8 cellular contexts compared by ENCODE assay signal in genomic region chr3:143119009-143119914, GRCh38. TPM values are rescaled to one million over a fixed set of nuclear protein-coding genes. Genes with fewer than 3 reads are reported as not detected.
DNase-seq lines count a peak whose midpoint lies in the region; ATAC-seq and TF ChIP-seq lines count a peak whose summit lies in the region.

TSS of gene CHST2 (plus strand) at chr3:143119771. CDS start at chr3:143120817, 1,046 bp downstream.

- H3K4me3 ChIP-seq in BE2C (ENCODE audit: low read depth, low read length): peak within 1 kb of the TSS; percentile 86
- H3K4me3 ChIP-seq in mononuclear cell (ENCODE audit: low read length): peak within 1 kb of the TSS; percentile 78

- H3K27me3 ChIP-seq in BE2C (peaks cover 8% of the 10 kb centered on the region; the same call in 1 of the 2 replicates), mononuclear cell (ENCODE audit: insufficient read depth, low read length) (peaks cover 5% of the 10 kb centered on the region)

- DNase-seq in BE2C (peak; percentile 88), NCI-H526 treated with DMSO at 0.1 percent for 48 hours (lab: John Stamatoyannopoulos, UW) (peak; percentile 50), epithelial cell of prostate (ENCODE audit: low read depth, low spot score) (peak; percentile 20)
- DNase-seq in activated CD8-positive, alpha-beta memory T cell treated with anti-CD3 and anti-CD28 coated beads, Interleukin-2, amount 50 U/mL, for 48 hours: peak; percentile 86
- peak; percentile 15 to 48 for DNase-seq in stimulated activated CD8-positive, alpha-beta memory T cell treated with anti-CD3 and anti-CD28 coated beads, Interleukin-4, amount 100 ng/mL, for 1 hour (ENCODE audit: low read depth in 2 of 2, low spot score in 1 of 2)

- ATAC-seq in GM19025 (IDR thresholded peaks at IDR 0.05; ENCODE audit: low read depth, unreplicated experiment): peak; percentile 85
- peak; percentile 82 for ATAC-seq in HG03175 (IDR thresholded peaks at IDR 0.05; ENCODE audit: unreplicated experiment)

- no peak within 1 kb of the TSS for H3K27ac ChIP-seq in epithelial cell of prostate

- H3K36me3 ChIP-seq in BE2C: no peaks in the 10 kb centered on the region

- H3K4me1 ChIP-seq in BE2C: no peaks in the 10 kb centered on the region
- H3K4me1 ChIP-seq in mononuclear cell (ENCODE audit: insufficient read depth, low read length): peaks cover 34% of the 10 kb centered on the region

- H3K9me3 ChIP-seq in BE2C: no peaks in the 10 kb centered on the region; the same call in 1 of the 2 replicates
- no peaks in the 10 kb centered on the region for H3K9me3 ChIP-seq in mononuclear cell (ENCODE audit: low read depth, low read length)

- TF ChIP-seq CTCF in BE2C (IDR thresholded peaks at IDR 0.05; ENCODE audit: low read depth, low read length): no peak

RNA-seq across cellular contexts. Expression of gene CHST2, which starts in this region (rescaled TPM):
- polyA plus RNA-seq in BE2C (2012; ENCODE audit: insufficient read depth, insufficient read length, low read depth): 1.3 TPM
- total RNA-seq in mononuclear cell: 22.1 TPM

Comparison
In these comparisons a context has a peak if more than half of its experiments do, and no peak if none do; other contexts are left out.
1. DNase-seq: peak in every context shown above with its lines; median percentile 88 in BE2C; 86 in activated CD8-positive, alpha-beta memory T cell treated with anti-CD3 and anti-CD28 coated beads, Interleukin-2, amount 50 U/mL, for 48 hours; 50 in NCI-H526 treated with DMSO at 0.1 percent for 48 hours; 32 in stimulated activated CD8-positive, alpha-beta memory T cell treated with anti-CD3 and anti-CD28 coated beads, Interleukin-4, amount 100 ng/mL, for 1 hour; 20 in epithelial cell of prostate.